ENCODE assay signal across 27 cellular contexts in the genomic region with DNA sequence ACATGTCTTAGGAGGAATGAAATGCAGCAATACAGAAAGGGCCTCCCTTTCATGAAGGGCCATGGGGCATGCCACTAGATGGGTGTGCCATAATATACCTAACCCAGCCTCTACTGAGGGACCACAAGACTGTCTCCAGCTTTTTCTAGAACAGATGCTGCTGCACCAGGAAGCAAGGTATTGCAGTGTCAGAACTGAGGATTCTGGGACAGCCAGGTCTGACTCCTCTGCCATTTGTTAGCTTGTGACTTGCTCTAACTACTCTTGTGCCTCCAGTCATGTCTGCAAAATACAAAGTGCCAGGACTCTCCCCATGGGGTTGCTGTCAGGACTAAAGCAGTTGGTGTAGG.
"Had no signal": no experiment of that assay in that cellular context is flagged by ENCODE, and none has a peak within 500 bp of the region (broad histone marks: within the 10 kb centered on the region; RNA-seq: fewer than 3 reads in every experiment).

No MANE protein-coding gene starts in this region.

- H3K4me3 ChIP-seq: lower lobe of right lung, ovary, psoas muscle, skin epidermis, spleen, testis, tibial nerve, upper lobe of right lung, uterus had no signal

- H3K27ac ChIP-seq: lower lobe of right lung, ovary, psoas muscle, skin epidermis, spleen, testis, tibial nerve, upper lobe of right lung, uterus had no signal

- ATAC-seq: effector memory CD8-positive, alpha-beta T cell; left colon; left ventricle myocardium superior; lower lobe of right lung; natural killer cell; psoas muscle; right cardiac atrium; stimulated activated memory B cell treated with anti-CD40 and anti-IgM and Interleukin-4, amounts not matched to agents 10 μg/mL and 1 μg/mL and 100 μg/mL, for 72 hours; stimulated activated naive CD8-positive, alpha-beta T cell treated with anti-CD3 and anti-CD28 coated beads, Interleukin-15, Interleukin-2, amounts not matched to agents 100 U/mL and 50 U/mL, for 24 hours; upper lobe of right lung had no signal

- H3K9me3 ChIP-seq: lower lobe of right lung, ovary, psoas muscle, spleen, testis, tibial nerve, upper lobe of right lung, uterus had no signal

- FAIRE-seq: endometrium, frontal cortex had no signal

- H3K4me1 ChIP-seq: lower lobe of right lung, psoas muscle, spleen, testis, tibial nerve, upper lobe of right lung, uterus had no signal

- H3K27me3 ChIP-seq: ovary, spleen, testis, tibial nerve, upper lobe of right lung, uterus had no signal

- H3K36me3 ChIP-seq: ovary, uterus had no signal

- DNase-seq: cortex of kidney; effector memory CD8-positive, alpha-beta T cell; erythroblast; hypothalamus; immature natural killer cell; islet precursor cell; kidney glomerular epithelial cell; left colon; left ventricle myocardium superior; lower lobe of right lung; natural killer cell; occipital lobe; ovary; psoas muscle; right cardiac atrium; spleen; stimulated activated CD4-positive, alpha-beta T cell treated with anti-CD3 and anti-CD28 coated beads, Interleukin-4, amount 100 ng/mL, for 4 hours; stimulated activated naive CD8-positive, alpha-beta T cell treated with anti-CD3 and anti-CD28 coated beads, Interleukin-15, Interleukin-2, amounts not matched to agents 100 U/mL and 50 U/mL, for 24 hours; substantia nigra; testis; upper lobe of right lung; uterus had no signal
